ENCODE assay signal across 2 cellular contexts in the genomic region with DNA sequence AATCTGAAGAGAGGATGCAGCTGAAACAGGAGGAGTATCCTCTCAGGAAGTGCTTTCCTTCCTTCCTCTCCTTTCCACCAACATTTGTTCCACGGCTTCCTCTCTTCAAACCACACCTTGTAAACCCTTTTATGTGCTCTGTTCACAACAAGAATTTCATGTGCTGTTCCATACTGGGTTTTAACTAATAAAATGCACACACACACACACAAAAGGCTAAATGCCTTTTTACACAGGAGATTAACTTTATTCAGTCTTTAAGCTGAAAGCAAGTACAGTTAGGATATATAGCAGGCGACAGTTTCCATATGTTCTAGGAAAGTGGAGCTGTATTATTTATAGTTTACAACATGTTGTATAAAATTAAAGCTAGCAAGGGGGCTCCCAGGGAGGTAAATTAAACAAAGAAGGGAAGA.
TF ChIP-seq lines count a peak whose summit lies in the region.

No MANE protein-coding gene starts in this region.

TF ChIP-seq in SK-N-SH, 30 proteins besides CTCF, POLR2A, EP300 and RAD21 (continued from another document):
- TF ChIP-seq, protein P1, sequence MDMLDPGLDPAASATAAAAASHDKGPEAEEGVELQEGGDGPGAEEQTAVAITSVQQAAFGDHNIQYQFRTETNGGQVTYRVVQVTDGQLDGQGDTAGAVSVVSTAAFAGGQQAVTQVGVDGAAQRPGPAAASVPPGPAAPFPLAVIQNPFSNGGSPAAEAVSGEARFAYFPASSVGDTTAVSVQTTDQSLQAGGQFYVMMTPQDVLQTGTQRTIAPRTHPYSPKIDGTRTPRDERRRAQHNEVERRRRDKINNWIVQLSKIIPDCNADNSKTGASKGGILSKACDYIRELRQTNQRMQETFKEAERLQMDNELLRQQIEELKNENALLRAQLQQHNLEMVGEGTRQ (IDR thresholded peaks at IDR 0.05; ENCODE audit: borderline replicate concordance, low read depth, low read length): no peak
- no peak for TF ChIP-seq YY1 (IDR thresholded peaks at IDR 0.05; ENCODE audit: low read depth)
- no peak for TF ChIP-seq RXRA (IDR thresholded peaks at IDR 0.05; ENCODE audit: borderline replicate concordance, low read depth)
- TF ChIP-seq MEF2A (IDR thresholded peaks at IDR 0.05; ENCODE audit: borderline replicate concordance, low read depth): no peak
- TF ChIP-seq POLR2AphosphoS5 (IDR thresholded peaks at IDR 0.05; ENCODE audit: low read depth, low read length): no peak
- no peak for TF ChIP-seq GABPA (IDR thresholded peaks at IDR 0.05; ENCODE audit: low read depth)
- TF ChIP-seq SIN3A (IDR thresholded peaks at IDR 0.05; ENCODE audit: borderline replicate concordance, low read depth, low read length): no peak
- TF ChIP-seq NFIC (IDR thresholded peaks at IDR 0.05; ENCODE audit: borderline replicate concordance): no peak
- TF ChIP-seq, protein P2, sequence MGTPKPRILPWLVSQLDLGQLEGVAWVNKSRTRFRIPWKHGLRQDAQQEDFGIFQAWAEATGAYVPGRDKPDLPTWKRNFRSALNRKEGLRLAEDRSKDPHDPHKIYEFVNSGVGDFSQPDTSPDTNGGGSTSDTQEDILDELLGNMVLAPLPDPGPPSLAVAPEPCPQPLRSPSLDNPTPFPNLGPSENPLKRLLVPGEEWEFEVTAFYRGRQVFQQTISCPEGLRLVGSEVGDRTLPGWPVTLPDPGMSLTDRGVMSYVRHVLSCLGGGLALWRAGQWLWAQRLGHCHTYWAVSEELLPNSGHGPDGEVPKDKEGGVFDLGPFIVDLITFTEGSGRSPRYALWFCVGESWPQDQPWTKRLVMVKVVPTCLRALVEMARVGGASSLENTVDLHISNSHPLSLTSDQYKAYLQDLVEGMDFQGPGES (IDR thresholded peaks at IDR 0.05; ENCODE audit: low read depth, low read length): no peak
TF ChIP-seq in SK-N-SH: peak in this region for 0.

TF ChIP-seq in SK-N-SH treated with all-trans-retinoic acid at 6 μM for 48 hours, 23 proteins besides CTCF, POLR2A, EP300 and RAD21 (continued from another document):
- TF ChIP-seq, protein P3, sequence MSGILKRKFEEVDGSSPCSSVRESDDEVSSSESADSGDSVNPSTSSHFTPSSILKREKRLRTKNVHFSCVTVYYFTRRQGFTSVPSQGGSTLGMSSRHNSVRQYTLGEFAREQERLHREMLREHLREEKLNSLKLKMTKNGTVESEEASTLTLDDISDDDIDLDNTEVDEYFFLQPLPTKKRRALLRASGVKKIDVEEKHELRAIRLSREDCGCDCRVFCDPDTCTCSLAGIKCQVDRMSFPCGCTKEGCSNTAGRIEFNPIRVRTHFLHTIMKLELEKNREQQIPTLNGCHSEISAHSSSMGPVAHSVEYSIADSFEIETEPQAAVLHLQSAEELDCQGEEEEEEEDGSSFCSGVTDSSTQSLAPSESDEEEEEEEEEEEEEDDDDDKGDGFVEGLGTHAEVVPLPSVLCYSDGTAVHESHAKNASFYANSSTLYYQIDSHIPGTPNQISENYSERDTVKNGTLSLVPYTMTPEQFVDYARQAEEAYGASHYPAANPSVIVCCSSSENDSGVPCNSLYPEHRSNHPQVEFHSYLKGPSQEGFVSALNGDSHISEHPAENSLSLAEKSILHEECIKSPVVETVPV (CRISPR knock-in tag; IDR thresholded peaks at IDR 0.05): no peak
